Comparison of ENCODE assay signal across 21 cellular contexts in the genomic region with DNA sequence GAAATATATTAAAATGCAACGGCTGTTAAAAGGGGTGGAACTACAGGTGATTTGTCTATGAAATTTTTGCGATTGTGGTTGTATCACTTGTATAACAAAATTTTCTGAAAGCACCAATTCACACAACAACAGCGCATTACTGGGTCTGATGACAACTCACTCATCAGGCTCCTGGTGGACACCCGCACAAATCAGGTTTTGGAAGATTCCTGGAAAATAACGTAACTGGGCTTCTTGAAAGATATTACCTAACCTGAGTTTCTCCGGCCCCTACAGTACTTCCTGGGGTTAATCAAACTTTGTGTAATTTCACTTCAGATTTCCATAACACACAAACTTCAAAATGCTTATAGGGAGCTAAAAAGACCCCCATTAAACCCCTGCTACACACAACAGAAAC. TPM values are rescaled to one million over a fixed set of nuclear protein-coding genes. Genes with fewer than 3 reads are reported as not detected.
DNase-seq lines count a peak whose midpoint lies in the region; ATAC-seq, FAIRE-seq and TF ChIP-seq lines count a peak whose summit lies in the region.
"Had no signal": no experiment of that assay in that cellular context is flagged by ENCODE, and none has a peak within 500 bp of the region (broad histone marks: within the 10 kb centered on the region; RNA-seq: fewer than 3 reads in every experiment).

No MANE protein-coding gene starts in this region.

- no peaks in the 10 kb centered on the region for H3K27me3 ChIP-seq in Karpas-422 (ENCODE audit: low read length)
- no peaks in the 10 kb centered on the region for H3K27me3 ChIP-seq in brain microvascular endothelial cell (replicated peaks)
- no peaks in the 10 kb centered on the region for H3K27me3 ChIP-seq in neural progenitor cell
- H3K27me3 ChIP-seq in HepG2 (ENCODE audit: control insufficient read depth in 1 of 2, insufficient read depth in 2 of 2, low read length in 2 of 2): no peaks in the 10 kb centered on the region
- H3K27me3 ChIP-seq: left lung, uterus had no signal

- WGBS in HepG2 (ENCODE audit: low lambda C conversion rate): 93% methylated on average over 6 of the region's 6 CpGs

- peak overlapping the region; percentile 74 for H3K27ac Mint-ChIP-seq in neural progenitor cell
- H3K27ac Mint-ChIP-seq: activated naive CD4-positive, alpha-beta T cell treated with anti-CD3 and anti-CD28 coated beads, Interleukin-2, amount 50 U/mL, for 24 hours; activated T-helper 1 cell treated with anti-CD3 and anti-CD28 coated beads, Interleukin-12 subunit alpha, Interleukin-12 subunit beta, Interleukin-2, Interleukin-4 antibody, amounts not matched to agents 30 ng/mL and 10 ng/mL and 1 ng/mL, durations not matched to agents 14 hours and 24 hours and 36 hours; CD4-positive, CD25-positive, alpha-beta regulatory T cell; effector memory CD8-positive, alpha-beta T cell had no signal

- H3K4me3 ChIP-seq in Karpas-422 (ENCODE audit: low read length) (peak overlapping the region; percentile 62), brain microvascular endothelial cell (ENCODE audit: low read depth, low read length) (no peak overlapping the region), neural progenitor cell (no peak overlapping the region), HepG2 (replicated peaks in 1 of 3; ENCODE audit: insufficient read depth in 1 of 3, low read depth in 2 of 3, low read length in 3 of 3) (no peak overlapping the region)
- H3K4me3 ChIP-seq: left lung, uterus had no signal

- H3K9me3 Mint-ChIP-seq in neural progenitor cell: peaks cover 5% of the 10 kb centered on the region
- H3K9me3 Mint-ChIP-seq: activated naive CD4-positive, alpha-beta T cell treated with anti-CD3 and anti-CD28 coated beads, Interleukin-2, amount 50 U/mL, for 24 hours; activated T-helper 1 cell treated with anti-CD3 and anti-CD28 coated beads, Interleukin-12 subunit alpha, Interleukin-12 subunit beta, Interleukin-2, Interleukin-4 antibody, amounts not matched to agents 30 ng/mL and 10 ng/mL and 1 ng/mL, durations not matched to agents 14 hours and 24 hours and 36 hours; CD4-positive, CD25-positive, alpha-beta regulatory T cell; effector memory CD8-positive, alpha-beta T cell had no signal

- H3K4me1 ChIP-seq in Karpas-422 (ENCODE audit: low read length) (peaks cover 28% of the 10 kb centered on the region), neural progenitor cell (peaks cover 8% of the 10 kb centered on the region), HepG2 (ENCODE audit: insufficient read depth, low read length) (peaks cover 30% of the 10 kb centered on the region)
- H3K4me1 ChIP-seq: uterus had no signal

- CTCF ChIA-PET in HepG2 (lab: Yijun Ruan, JAX; ENCODE audit: low intra/inter-chr PET ratio, low total read pairs): no interaction called here

- ATAC-seq in left ventricle myocardium superior (no peak), HepG2 (no peak)
- ATAC-seq: effector memory CD8-positive, alpha-beta T cell; left lung had no signal

- no peak for TF ChIP-seq POLR2A in HepG2 (IDR thresholded peaks at IDR 0.05; ENCODE audit: insufficient read depth in 1 of 2, low read depth in 2 of 2, low read length in 2 of 2)

- POLR2A ChIA-PET in HepG2 (lab: Yijun Ruan, JAX): no interaction called here

- DNase-seq in CD1c-positive myeloid dendritic cell (ENCODE audit: extremely low spot score): peak; percentile 66
- DNase-seq in Karpas-422: no peak
- no peak for DNase-seq in brain microvascular endothelial cell
- DNase-seq in neural progenitor cell (ENCODE audit: low spot score): no peak
- DNase-seq in LoVo (ENCODE audit: low spot score): no peak
- no peak for DNase-seq in left ventricle myocardium superior
- no peak for DNase-seq in HepG2 (ENCODE audit: low spot score)
- DNase-seq in epidermal melanocyte (ENCODE audit: insufficient read length, low spot score): no peak
- DNase-seq: CD4-positive, CD25-positive, alpha-beta regulatory T cell; DMS153; effector memory CD8-positive, alpha-beta T cell; GF-D8; glutamatergic neuron; NCI-H1092 treated with DMSO at 0.1 percent for 48 hours; NCI-H2081; stimulated activated CD4-positive, alpha-beta T cell treated with anti-CD3 and anti-CD28 coated beads, Interleukin-4, amount 100 ng/mL, for 4 hours; uterus had no signal

- H3K36me3 Mint-ChIP-seq in neural progenitor cell: no peaks in the 10 kb centered on the region
- H3K36me3 Mint-ChIP-seq: activated naive CD4-positive, alpha-beta T cell treated with anti-CD3 and anti-CD28 coated beads, Interleukin-2, amount 50 U/mL, for 24 hours; CD4-positive, CD25-positive, alpha-beta regulatory T cell had no signal

- in situ Hi-C loops in brain microvascular endothelial cell (cut with HindIII; ENCODE audit: low pct_ligation_motif_present, low sequenced_read_pairs) (no loop called here), HepG2 (cut with HindIII; ENCODE audit: extremely low pct_ligation_motif_present, low pct_unique_long_range_greater_than_20kb) (loop anchor here (10.0 kb wide), 1 partner anchor 52 kb away; no protein-coding TSS in a partner anchor)

- no peak for TF ChIP-seq EP300 in HepG2 (IDR thresholded peaks at IDR 0.05; ENCODE audit: low read depth in 2 of 2, low read length in 2 of 2)
- no peak for TF ChIP-seq EP300 in HepG2 (CRISPR knock-in tag; IDR thresholded peaks at IDR 0.05; ENCODE audit: borderline replicate concordance)

- H2AFZ ChIP-seq in Karpas-422 (ENCODE audit: low read length) (no peak overlapping the region), neural progenitor cell (replicated peaks) (no peak overlapping the region), HepG2 (ENCODE audit: low read length) (no peak overlapping the region)

- intact Hi-C loops in left ventricle myocardium superior (cut with micrococcal nuclease) (no loop called here), HepG2 (cut with micrococcal nuclease; ENCODE audit: unreplicated experiment) (no loop called here)

- H3K9me3 ChIP-seq in Karpas-422 (ENCODE audit: low read length) (no peaks in the 10 kb centered on the region), neural progenitor cell (ENCODE audit: low read depth) (no peaks in the 10 kb centered on the region), HepG2 (ENCODE audit: low read length) (no peaks in the 10 kb centered on the region)
- H3K9me3 ChIP-seq: left lung, uterus had no signal

- no peaks in the 10 kb centered on the region for H4K20me1 ChIP-seq in Karpas-422 (ENCODE audit: insufficient read depth, low read depth, low read length)
- no peaks in the 10 kb centered on the region for H4K20me1 ChIP-seq in neural progenitor cell (ENCODE audit: low read depth)
- H4K20me1 ChIP-seq in HepG2 (ENCODE audit: insufficient read depth, low read length): no peaks in the 10 kb centered on the region

- TF ChIP-seq RAD21 in HepG2 (CRISPR knock-in tag; IDR thresholded peaks at IDR 0.05): no peak

- BruUV-seq in HepG2 (replicated peaks; lab: Mats Ljungman, UMichigan): no TSS peak

- peaks cover 3% of the 10 kb centered on the region for H3K27me3 Mint-ChIP-seq in neural progenitor cell (ENCODE audit: insufficient read depth, low read depth)
- H3K27me3 Mint-ChIP-seq: activated naive CD4-positive, alpha-beta T cell treated with anti-CD3 and anti-CD28 coated beads, Interleukin-2, amount 50 U/mL, for 24 hours; CD4-positive, CD25-positive, alpha-beta regulatory T cell; effector memory CD8-positive, alpha-beta T cell had no signal

- no peak for FAIRE-seq in HepG2 (lab: Jason Lieb, UNC)

- H3K4me1 Mint-ChIP-seq in neural progenitor cell: peaks cover 11% of the 10 kb centered on the region

- H3F3A ChIP-seq in neural progenitor cell (ENCODE audit: low read depth): no peaks in the 10 kb centered on the region

- no peak overlapping the region for H3K4me3 Mint-ChIP-seq in neural progenitor cell
- H3K4me3 Mint-ChIP-seq: activated naive CD4-positive, alpha-beta T cell treated with anti-CD3 and anti-CD28 coated beads, Interleukin-2, amount 50 U/mL, for 24 hours; activated T-helper 1 cell treated with anti-CD3 and anti-CD28 coated beads, Interleukin-12 subunit alpha, Interleukin-12 subunit beta, Interleukin-2, Interleukin-4 antibody, amounts not matched to agents 30 ng/mL and 10 ng/mL and 1 ng/mL, durations not matched to agents 14 hours and 24 hours and 36 hours; CD4-positive, CD25-positive, alpha-beta regulatory T cell; effector memory CD8-positive, alpha-beta T cell had no signal

- H3K9me2 ChIP-seq in Karpas-422 (replicated peaks; ENCODE audit: insufficient read depth, low read length): no peaks in the 10 kb centered on the region

- peak overlapping the region; percentile 65 for H3K9ac ChIP-seq in Karpas-422 (ENCODE audit: low read length)
- no peak overlapping the region for H3K9ac ChIP-seq in neural progenitor cell
- no peak overlapping the region for H3K9ac ChIP-seq in HepG2 (ENCODE audit: insufficient read depth, low read depth, low read length)

- peak overlapping the region; percentile 70 for H3K4me2 ChIP-seq in Karpas-422 (ENCODE audit: low read depth, low read length, poor library complexity, severe bottlenecking)
- H3K4me2 ChIP-seq in neural progenitor cell: no peak overlapping the region
- no peak overlapping the region for H3K4me2 ChIP-seq in HepG2 (ENCODE audit: low read depth, low read length)

- no peaks in the 10 kb centered on the region for H3K36me3 ChIP-seq in Karpas-422 (ENCODE audit: insufficient read depth, low read length)
- H3K36me3 ChIP-seq in brain microvascular endothelial cell (replicated peaks): no peaks in the 10 kb centered on the region
- H3K36me3 ChIP-seq in neural progenitor cell: no peaks in the 10 kb centered on the region
- peaks cover 3 to 4% of the 10 kb centered on the region in 2 experiments; a peak in 1 of 5 replicates for H3K36me3 ChIP-seq in HepG2 (replicated peaks in 1 of 2; ENCODE audit: control insufficient read depth in 1 of 2, insufficient read depth in 2 of 2, low read length in 2 of 2)
- H3K36me3 ChIP-seq: uterus had no signal

- TF ChIP-seq CTCF in brain microvascular endothelial cell (IDR thresholded peaks at IDR 0.05; ENCODE audit: low read depth, low read length, missing control alignments) (no peak), neural progenitor cell (IDR thresholded peaks at IDR 0.05) (no peak), HepG2 (CRISPR knock-in tag; IDR thresholded peaks at IDR 0.05) (no peak)

- H3K27ac ChIP-seq in Karpas-422 (ENCODE audit: low read length) (peak overlapping the region; percentile 14; the same call in 1 of the 2 replicates), brain microvascular endothelial cell (peak overlapping the region; percentile 46), neural progenitor cell (no peak overlapping the region), HepG2 (ENCODE audit: extremely low read length, insufficient read depth, low read length) (no peak overlapping the region)
- H3K27ac ChIP-seq: left lung, RWPE1, uterus had no signal

- H3K79me2 ChIP-seq in Karpas-422 (ENCODE audit: low read length): peaks cover 4% of the 10 kb centered on the region; the same call in 1 of the 2 replicates
- peaks cover 61% of the 10 kb centered on the region for H3K79me2 ChIP-seq in neural progenitor cell (ENCODE audit: low read depth)
- peaks cover 44% of the 10 kb centered on the region for H3K79me2 ChIP-seq in HepG2 (ENCODE audit: insufficient read depth, low read length)

RNA-seq across cellular contexts. Expression of gene SNX8, which starts 7.6 kb away (rescaled TPM):
- 2.6 and 6.3 TPM in 2 replicates for total RNA-seq in Karpas-422 (2014; rRNA removed; shearing (Covaris generic); ENCODE audit: low replicate concordance)
- total RNA-seq in neural progenitor cell (ENCODE audit: low replicate concordance) (3.6 and 15.0 TPM in 2 replicates), left ventricle myocardium superior (16.7 TPM), HepG2 (2016; rRNA removed; fragmentation: Illumina TruSeq; extraction: Trizol) (20.6 and 33.7 TPM in 2 replicates)
- total RNA-seq in HepG2 (2016; cell fraction: cytosol; rRNA removed; fragmentation: Illumina TruSeq; extraction: Trizol; ENCODE audit: low read depth): 10.1 and 10.2 TPM in 2 replicates
- total RNA-seq in HepG2 (2016; cell fraction: insoluble cytoplasmic fraction; rRNA removed; fragmentation: Illumina TruSeq; extraction: Trizol): 22.2 and 35.3 TPM in 2 replicates
- total RNA-seq in HepG2 (2016; cell fraction: membrane; rRNA removed; fragmentation: Illumina TruSeq; extraction: Trizol): 13.0 and 13.3 TPM in 2 replicates
- 18.8 and 19.1 TPM in 2 replicates for total RNA-seq in HepG2 (2016; cell fraction: nucleus; rRNA removed; fragmentation: Illumina TruSeq; extraction: Trizol)
- polyA plus RNA-seq in HepG2 (2011; rRNA removed): 45.2 and 46.2 TPM in 2 replicates
- 17.4 and 28.0 TPM in 2 replicates for polyA plus RNA-seq in HepG2 (2011; cell fraction: cytosol; rRNA removed)
- 34.3 and 35.3 TPM in 2 replicates for polyA plus RNA-seq in HepG2 (2011; cell fraction: nucleus; rRNA removed)
- 22.7 and 25.0 TPM in 2 replicates for polyA plus RNA-seq in HepG2 (2012)
- 8.9 and 11.6 TPM in 2 replicates for polyA plus RNA-seq in HepG2 (2016; cell fraction: cytosol; fragmentation: Illumina TruSeq; extraction: Trizol; ENCODE audit: low read depth)
- polyA plus RNA-seq in HepG2 (2016; cell fraction: insoluble cytoplasmic fraction; fragmentation: Illumina TruSeq; extraction: Trizol; ENCODE audit: low read depth): 46.0 and 46.5 TPM in 2 replicates
- 14.2 and 16.9 TPM in 2 replicates for polyA plus RNA-seq in HepG2 (2016; cell fraction: membrane; fragmentation: Illumina TruSeq; extraction: Trizol; ENCODE audit: low read depth)
- polyA plus RNA-seq in HepG2 (2016; cell fraction: nucleus; fragmentation: Illumina TruSeq; extraction: Trizol; ENCODE audit: insufficient read depth, low read depth): 34.2 and 34.5 TPM in 2 replicates
- 102 and 111 TPM in 2 replicates for polyA minus RNA-seq in HepG2 (2011; rRNA and poly(A)+ RNA removed; ENCODE audit: low replicate concordance)
- polyA minus RNA-seq in HepG2 (2011; cell fraction: cytosol; rRNA and poly(A)+ RNA removed): 18.2 and 21.3 TPM in 2 replicates
- polyA minus RNA-seq in HepG2 (2011; cell fraction: nucleus; rRNA and poly(A)+ RNA removed): 8.0 and 15.6 TPM in 2 replicates

RNA-seq across cellular contexts. Expression of gene EIF3B, which starts 47.9 kb away (rescaled TPM):
- total RNA-seq in Karpas-422 (2014; rRNA removed; shearing (Covaris generic); ENCODE audit: low replicate concordance): 87.0 and 152 TPM in 2 replicates
- total RNA-seq in neural progenitor cell (ENCODE audit: low replicate concordance): 146 and 167 TPM in 2 replicates
- 79.0 TPM for total RNA-seq in left ventricle myocardium superior
- 241 and 244 TPM in 2 replicates for total RNA-seq in HepG2 (2016; rRNA removed; fragmentation: Illumina TruSeq; extraction: Trizol)
- 49.6 and 52.0 TPM in 2 replicates for total RNA-seq in HepG2 (2016; cell fraction: cytosol; rRNA removed; fragmentation: Illumina TruSeq; extraction: Trizol; ENCODE audit: low read depth)
- 219 and 236 TPM in 2 replicates for total RNA-seq in HepG2 (2016; cell fraction: insoluble cytoplasmic fraction; rRNA removed; fragmentation: Illumina TruSeq; extraction: Trizol)
- 63.0 and 67.9 TPM in 2 replicates for total RNA-seq in HepG2 (2016; cell fraction: membrane; rRNA removed; fragmentation: Illumina TruSeq; extraction: Trizol)
- total RNA-seq in HepG2 (2016; cell fraction: nucleus; rRNA removed; fragmentation: Illumina TruSeq; extraction: Trizol): 134 and 151 TPM in 2 replicates
- polyA plus RNA-seq in HepG2 (2011; rRNA removed): 91.2 and 92.2 TPM in 2 replicates
- polyA plus RNA-seq in HepG2 (2011; cell fraction: cytosol; rRNA removed): 70.3 and 78.7 TPM in 2 replicates
- polyA plus RNA-seq in HepG2 (2011; cell fraction: nucleus; rRNA removed): 243 and 250 TPM in 2 replicates
- polyA plus RNA-seq in HepG2 (2012): 151 and 176 TPM in 2 replicates
- polyA plus RNA-seq in HepG2 (2016; cell fraction: cytosol; fragmentation: Illumina TruSeq; extraction: Trizol; ENCODE audit: low read depth): 11.2 and 14.3 TPM in 2 replicates
- 177 and 198 TPM in 2 replicates for polyA plus RNA-seq in HepG2 (2016; cell fraction: insoluble cytoplasmic fraction; fragmentation: Illumina TruSeq; extraction: Trizol; ENCODE audit: low read depth)
- 27.4 and 32.0 TPM in 2 replicates for polyA plus RNA-seq in HepG2 (2016; cell fraction: membrane; fragmentation: Illumina TruSeq; extraction: Trizol; ENCODE audit: low read depth)
- 244 and 264 TPM in 2 replicates for polyA plus RNA-seq in HepG2 (2016; cell fraction: nucleus; fragmentation: Illumina TruSeq; extraction: Trizol; ENCODE audit: insufficient read depth, low read depth)
- 152 and 244 TPM in 2 replicates for polyA minus RNA-seq in HepG2 (2011; rRNA and poly(A)+ RNA removed; ENCODE audit: low replicate concordance)
- polyA minus RNA-seq in HepG2 (2011; cell fraction: cytosol; rRNA and poly(A)+ RNA removed): 100 and 101 TPM in 2 replicates
- 124 and 130 TPM in 2 replicates for polyA minus RNA-seq in HepG2 (2011; cell fraction: nucleus; rRNA and poly(A)+ RNA removed)

Comparison
In these comparisons a context has a peak if more than half of its experiments do, and no peak if none do; other contexts are left out.
1. H3K27ac ChIP-seq: peak in Karpas-422 (single experiment) and brain microvascular endothelial cell (single experiment); none in neural progenitor cell (single experiment) and HepG2 (single experiment).